24 cellular contexts compared by ENCODE assay signal in the genomic region with DNA sequence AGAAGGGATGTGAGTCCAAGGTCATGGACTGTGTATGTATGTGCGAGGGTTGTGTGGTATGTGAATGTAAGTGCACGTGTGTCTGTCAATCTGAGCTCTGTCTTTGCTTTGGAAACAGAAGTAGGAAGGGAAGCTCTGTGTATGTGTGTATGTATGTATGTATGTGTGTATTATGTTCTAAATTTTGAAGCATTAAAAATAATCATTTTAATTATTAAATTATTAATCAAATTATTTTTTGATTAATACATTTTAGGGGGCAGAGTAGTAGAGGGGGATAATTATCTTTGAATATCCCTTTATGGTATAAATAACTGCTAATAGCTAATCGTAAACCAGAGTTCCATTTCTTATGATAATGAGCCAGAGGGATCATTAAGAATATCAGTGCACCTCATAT. TPM values are rescaled to one million over a fixed set of nuclear protein-coding genes. Genes with fewer than 3 reads are reported as not detected.
DNase-seq lines count a peak whose midpoint lies in the region; ATAC-seq, FAIRE-seq and TF ChIP-seq lines count a peak whose summit lies in the region.
"Had no signal": no experiment of that assay in that cellular context is flagged by ENCODE, and none has a peak within 500 bp of the region (broad histone marks: within the 10 kb centered on the region; RNA-seq: fewer than 3 reads in every experiment).

No MANE protein-coding gene starts in this region.

- in situ Hi-C loops in K562 (cut with MboI), result no loop called here

- peak overlapping the region; percentile 17 for H3K27ac Mint-ChIP-seq in activated T-cell treated with anti-CD3 and anti-CD28 coated beads, Interleukin-2, amount 50 U/mL, for 24 hours
- H3K27ac Mint-ChIP-seq in Caco-2 (ENCODE audit: unreplicated experiment), result peak overlapping the region; percentile 83
- H3K27ac Mint-ChIP-seq in stimulated activated memory B cell treated with anti-CD40 and anti-IgM and Interleukin-4, amounts not matched to agents 10 μg/mL and 1 μg/mL and 100 μg/mL, for 72 hours, result no peak overlapping the region
- no peak overlapping the region for H3K27ac Mint-ChIP-seq in stimulated activated effector memory CD8-positive, alpha-beta T cell treated with anti-CD3 and anti-CD28 coated beads, Interleukin-12 subunit alpha, Interleukin-12 subunit beta, amount 100 ng/mL, for 72 hours
- H3K27ac Mint-ChIP-seq: B cell; CD4-positive, CD25-positive, alpha-beta regulatory T cell; CD8-positive, alpha-beta T cell had no signal

- no peak for DNase-seq in activated T-cell treated with anti-CD3 and anti-CD28 coated beads, Interleukin-2, amount 50 U/mL, for 24 hours
- no peak for DNase-seq in activated T-cell treated with anti-CD3 and anti-CD28 coated beads, Interleukin-2, amount 50 U/mL, for 48 hours
- no peak for DNase-seq in Caco-2
- DNase-seq in K562 (ENCODE audit: extremely low read depth in 1 of 4, low spot score in 3 of 4), result no peak
- no peak for DNase-seq in posterior vena cava (ENCODE audit: low spot score)
- no peak for DNase-seq in activated gamma-delta T cell treated with Interleukin-2 at 50 U/mL for 16 hours
- DNase-seq in stimulated activated effector memory CD8-positive, alpha-beta T cell treated with anti-CD3 and anti-CD28 coated beads, Interleukin-12 subunit alpha, Interleukin-12 subunit beta, amount 100 ng/mL, for 72 hours (ENCODE audit: low spot score in 2 of 2), result no peak
- DNase-seq: CD4-positive, CD25-positive, alpha-beta regulatory T cell; CD8-positive, alpha-beta T cell; DMS53; DMS79 treated with DMSO at 0.1 percent for 48 hours; GF-D8; GM23248; H7; HCEC 1CT had no signal

- CTCF ChIA-PET in Caco-2 (lab: Charles Lee), result interaction anchor here (1.1 kb wide), 1 partner anchor 43 kb away, joined by 3 read pairs; a partner anchor contains a TSS
- CTCF ChIA-PET in K562 (lab: Yijun Ruan, JAX; ENCODE audit: low intra/inter-chr PET ratio), result no interaction called here

- H3K4me3 Mint-ChIP-seq in activated T-cell treated with anti-CD3 and anti-CD28 coated beads, Interleukin-2, amount 50 U/mL, for 24 hours, result no peak overlapping the region
- H3K4me3 Mint-ChIP-seq in Caco-2 (ENCODE audit: unreplicated experiment), result peak overlapping the region; percentile 79
- no peak overlapping the region for H3K4me3 Mint-ChIP-seq in stimulated activated memory B cell treated with anti-CD40 and anti-IgM and Interleukin-4, amounts not matched to agents 10 μg/mL and 1 μg/mL and 100 μg/mL, for 72 hours
- no peak overlapping the region for H3K4me3 Mint-ChIP-seq in stimulated activated effector memory CD8-positive, alpha-beta T cell treated with anti-CD3 and anti-CD28 coated beads, Interleukin-12 subunit alpha, Interleukin-12 subunit beta, amount 100 ng/mL, for 72 hours
- H3K4me3 Mint-ChIP-seq: B cell; CD4-positive, CD25-positive, alpha-beta regulatory T cell; CD8-positive, alpha-beta T cell had no signal

- no peak for TF ChIP-seq POLR2A in K562 (conservative IDR thresholded peaks at IDR 0.05)

- no peak overlapping the region for H3K4me2 ChIP-seq in K562 (ENCODE audit: insufficient read depth, low read length)
- H3K4me2 ChIP-seq: BLaER1 had no signal

- no peaks in the 10 kb centered on the region for H3K27me3 Mint-ChIP-seq in activated T-cell treated with anti-CD3 and anti-CD28 coated beads, Interleukin-2, amount 50 U/mL, for 24 hours
- no peaks in the 10 kb centered on the region for H3K27me3 Mint-ChIP-seq in Caco-2 (ENCODE audit: insufficient read depth, unreplicated experiment)
- no peaks in the 10 kb centered on the region for H3K27me3 Mint-ChIP-seq in stimulated activated memory B cell treated with anti-CD40 and anti-IgM and Interleukin-4, amounts not matched to agents 10 μg/mL and 1 μg/mL and 100 μg/mL, for 72 hours
- H3K27me3 Mint-ChIP-seq: B cell had no signal

- H3K9me3 ChIP-seq in Caco-2 (no peaks in the 10 kb centered on the region), K562 (replicated peaks; ENCODE audit: control insufficient read depth, insufficient read depth, low read depth, low read length) (no peaks in the 10 kb centered on the region)
- H3K9me3 ChIP-seq: BLaER1 had no signal

- peaks cover 27% of the 10 kb centered on the region for H3K4me1 Mint-ChIP-seq in activated T-cell treated with anti-CD3 and anti-CD28 coated beads, Interleukin-2, amount 50 U/mL, for 24 hours (ENCODE audit: low read depth)
- peaks cover 79% of the 10 kb centered on the region for H3K4me1 Mint-ChIP-seq in Caco-2 (ENCODE audit: low read depth, unreplicated experiment)
- H3K4me1 Mint-ChIP-seq in stimulated activated memory B cell treated with anti-CD40 and anti-IgM and Interleukin-4, amounts not matched to agents 10 μg/mL and 1 μg/mL and 100 μg/mL, for 72 hours, result peaks cover 20% of the 10 kb centered on the region
- H3K4me1 Mint-ChIP-seq in stimulated activated effector memory CD8-positive, alpha-beta T cell treated with anti-CD3 and anti-CD28 coated beads, Interleukin-12 subunit alpha, Interleukin-12 subunit beta, amount 100 ng/mL, for 72 hours, result peaks cover 8% of the 10 kb centered on the region

- no peak for FAIRE-seq in K562 (lab: Jason Lieb, UNC)
- FAIRE-seq: A204.1, GM12891, GM18507, H1 had no signal

- H3K9ac ChIP-seq in K562 (ENCODE audit: insufficient read depth in 1 of 2, low read depth in 2 of 2, low read length in 2 of 2), result no peak overlapping the region
- H3K9ac ChIP-seq: BLaER1, GM23248 had no signal

- no peaks in the 10 kb centered on the region for H3K9me3 Mint-ChIP-seq in activated T-cell treated with anti-CD3 and anti-CD28 coated beads, Interleukin-2, amount 50 U/mL, for 24 hours
- H3K9me3 Mint-ChIP-seq in Caco-2 (ENCODE audit: unreplicated experiment), result no peaks in the 10 kb centered on the region
- H3K9me3 Mint-ChIP-seq in stimulated activated memory B cell treated with anti-CD40 and anti-IgM and Interleukin-4, amounts not matched to agents 10 μg/mL and 1 μg/mL and 100 μg/mL, for 72 hours, result peaks cover 6% of the 10 kb centered on the region
- no peaks in the 10 kb centered on the region for H3K9me3 Mint-ChIP-seq in stimulated activated effector memory CD8-positive, alpha-beta T cell treated with anti-CD3 and anti-CD28 coated beads, Interleukin-12 subunit alpha, Interleukin-12 subunit beta, amount 100 ng/mL, for 72 hours

- H3K36me3 ChIP-seq in Caco-2 (ENCODE audit: control insufficient read depth, insufficient read depth, low read length) (no peaks in the 10 kb centered on the region), K562 (ENCODE audit: control insufficient read depth, insufficient read depth, low read length) (peaks cover 6% of the 10 kb centered on the region; the same call in 2 of the 3 replicates)
- H3K36me3 ChIP-seq: BLaER1 had no signal

- H3K4me1 ChIP-seq in Caco-2, result peaks cover 74% of the 10 kb centered on the region
- peaks cover 5 to 10% of the 10 kb centered on the region in 2 experiments; a peak in 3 of 5 replicates for H3K4me1 ChIP-seq in K562 (replicated peaks in 1 of 2; ENCODE audit: control insufficient read depth in 2 of 2, insufficient read depth in 2 of 2, low read length in 2 of 2)
- H3K4me1 ChIP-seq: BLaER1 had no signal

- POLR2A ChIA-PET in Caco-2 (lab: Charles Lee), result no interaction called here
- POLR2A ChIA-PET in K562 (lab: Yijun Ruan, JAX), result no interaction called here

- H3K27me3 ChIP-seq in Caco-2 (replicated peaks; ENCODE audit: control insufficient read depth, insufficient read depth, low read length) (no peaks in the 10 kb centered on the region), K562 (ENCODE audit: control insufficient read depth in 2 of 2, insufficient read depth in 2 of 2, low read length in 2 of 2) (no peaks in the 10 kb centered on the region)
- H3K27me3 ChIP-seq: BLaER1 had no signal

- no peaks in the 10 kb centered on the region for H3K36me3 Mint-ChIP-seq in activated T-cell treated with anti-CD3 and anti-CD28 coated beads, Interleukin-2, amount 50 U/mL, for 24 hours (ENCODE audit: low read depth)
- H3K36me3 Mint-ChIP-seq in Caco-2 (ENCODE audit: insufficient read depth, unreplicated experiment), result peaks cover 41% of the 10 kb centered on the region
- H3K36me3 Mint-ChIP-seq in stimulated activated memory B cell treated with anti-CD40 and anti-IgM and Interleukin-4, amounts not matched to agents 10 μg/mL and 1 μg/mL and 100 μg/mL, for 72 hours, result no peaks in the 10 kb centered on the region
- H3K36me3 Mint-ChIP-seq in stimulated activated effector memory CD8-positive, alpha-beta T cell treated with anti-CD3 and anti-CD28 coated beads, Interleukin-12 subunit alpha, Interleukin-12 subunit beta, amount 100 ng/mL, for 72 hours, result no peaks in the 10 kb centered on the region
- H3K36me3 Mint-ChIP-seq: CD4-positive, CD25-positive, alpha-beta regulatory T cell; CD8-positive, alpha-beta T cell had no signal

- no peak overlapping the region for H2AFZ ChIP-seq in K562 (ENCODE audit: low read depth, low read length)
- H2AFZ ChIP-seq: GM23248 had no signal

- no peaks in the 10 kb centered on the region for H3K9me1 ChIP-seq in K562 (ENCODE audit: control insufficient read depth, insufficient read depth, low read length)

- no TSS peak for BruUV-seq in Caco-2 (replicated peaks; lab: Mats Ljungman, UMichigan)
- BruUV-seq in K562 (replicated peaks; lab: Mats Ljungman, UMichigan), result no TSS peak

- ATAC-seq in K562, result no peak
- ATAC-seq in stimulated activated memory B cell treated with anti-CD40 and anti-IgM and Interleukin-4, amounts not matched to agents 10 μg/mL and 1 μg/mL and 100 μg/mL, for 72 hours, result peak; percentile 7
- ATAC-seq in stimulated activated effector memory CD8-positive, alpha-beta T cell treated with anti-CD3 and anti-CD28 coated beads, Interleukin-12 subunit alpha, Interleukin-12 subunit beta, amount 100 ng/mL, for 72 hours, result no peak
- ATAC-seq: CD8-positive, alpha-beta T cell had no signal

- WGBS in K562 (ENCODE audit: insufficient coverage, low coverage, missing lambda C conversion rate), result 73% methylated on average over 3 of the region's 3 CpGs

- H3K79me2 ChIP-seq in K562 (ENCODE audit: control insufficient read depth, insufficient read depth, low read length), result no peaks in the 10 kb centered on the region

- H3K27ac ChIP-seq in K562 (ENCODE audit: extremely low read depth, low read depth, low read length), result no peak overlapping the region
- H3K27ac ChIP-seq: 22Rv1, BLaER1, C4-2B, GM23248 had no signal

- no peak for TF ChIP-seq CTCF in Caco-2 (IDR thresholded peaks at IDR 0.05; ENCODE audit: insufficient read depth in 1 of 2, low read depth in 1 of 2, low read length in 1 of 2, severe bottlenecking in 1 of 2, unreplicated experiment in 1 of 2)
- no peak for TF ChIP-seq CTCF in K562 (IDR thresholded peaks at IDR 0.05 in 2 of 3, conservative IDR thresholded peaks at IDR 0.05 in 1 of 3; ENCODE audit: insufficient read depth in 2 of 3, low read depth in 1 of 3, low read length in 3 of 3)

- H4K20me1 ChIP-seq in K562 (replicated peaks; ENCODE audit: control insufficient read depth, insufficient read depth, low read length), result no peaks in the 10 kb centered on the region
- H4K20me1 ChIP-seq: BLaER1 had no signal

- no peak for TF ChIP-seq EP300 in K562 (IDR thresholded peaks at IDR 0.05; ENCODE audit: low read length)

- intact Hi-C loops in Caco-2 (cut with micrococcal nuclease; ENCODE audit: unreplicated experiment), result loop anchor here (2.0 to 5.0 kb wide), 4 partner anchors 27 to 372 kb away; no protein-coding TSS in a partner anchor
- intact Hi-C loops in K562 (cut with micrococcal nuclease), result loop anchor here (2.0 to 5.0 kb wide), 2 partner anchors 69 to 207 kb away; no protein-coding TSS in a partner anchor
- intact Hi-C loops in posterior vena cava (cut with DNase I), result no loop called here

- no peak for TF ChIP-seq RAD21 in K562 (CRISPR knock-in tag; conservative IDR thresholded peaks at IDR 0.05 in 1 of 2, IDR thresholded peaks at IDR 0.05 in 1 of 2)

- no peak overlapping the region for H3K4me3 ChIP-seq in Caco-2 (ENCODE audit: low read depth, low read length)
- H3K4me3 ChIP-seq in K562, result no peak overlapping the region
- H3K4me3 ChIP-seq: BLaER1, GM23248 had no signal

RNA-seq across cellular contexts. Expression of a gene that starts 42.8 kb away (rescaled TPM):
- total RNA-seq in Caco-2 (2022), result 102 and 106 TPM in 2 replicates
- 1.8 and 7.8 TPM in 2 replicates for total RNA-seq in K562 (2011; cell fraction: chromatin; rRNA removed; ENCODE audit: low replicate concordance)
- 1.3 and 2.1 TPM in 2 replicates for total RNA-seq in K562 (2011; cell fraction: nucleolus; rRNA removed)
- total RNA-seq in K562 (2011; cell fraction: nucleoplasm; rRNA removed), result 5.4 and 8.2 TPM in 2 replicates
- total RNA-seq in K562 (2014; rRNA removed), result 7.3 and 8.0 TPM in 2 replicates
- total RNA-seq in K562 (2014; rRNA removed; fragmentation: Illumina TruSeq; extraction: Trizol), result 12.1 and 13.6 TPM in 2 replicates
- 9.1 and 10.2 TPM in 2 replicates for total RNA-seq in K562 (2015; rRNA removed; fragmentation: Illumina TruSeq; extraction: Trizol)
- 9.9 and 10.8 TPM in 2 replicates for total RNA-seq in K562 (2021)
- polyA plus RNA-seq in K562 (2011; rRNA removed), result 2.9 and 5.5 TPM in 2 replicates
- polyA plus RNA-seq in K562 (2011; cell fraction: cytosol; rRNA removed), result 1.2 and 1.8 TPM in 2 replicates
- polyA plus RNA-seq in K562 (2011; cell fraction: nucleus; rRNA removed), result 1.8 and 1.9 TPM in 2 replicates
- 4.4 and 6.3 TPM in 2 replicates for polyA plus RNA-seq in K562 (2012)
- 8.3 and 10.5 TPM in 2 replicates for polyA plus RNA-seq in K562 (2014; fragmentation: Illumina TruSeq; extraction: Trizol)
- 1 to 10 TPM; 4.4 to 5.0 TPM for polyA plus RNA-seq in K562 (2014; fragmentation: Nextera tagmentation; extraction: Ambion mirVana)
- polyA plus RNA-seq in K562 (2014; rRNA removed), result 6.5 and 8.6 TPM in 2 replicates
- 3.8 and 5.6 TPM in 2 replicates for polyA minus RNA-seq in K562 (2011; rRNA and poly(A)+ RNA removed)
- polyA minus RNA-seq in K562 (2011; cell fraction: cytosol; rRNA and poly(A)+ RNA removed), result 1.7 and 3.1 TPM in 2 replicates
- polyA minus RNA-seq in K562 (2011; cell fraction: nucleus; rRNA and poly(A)+ RNA removed), result 1.8 and 2.7 TPM in 2 replicates
- 10 to 100 TPM; 14.0 to 15.0 TPM for total RNA-seq in posterior vena cava
- total RNA-seq: B cell had no signal

Comparison
In these comparisons a context has a peak if more than half of its experiments do, and no peak if none do; other contexts are left out.
1. H3K27ac Mint-ChIP-seq: peak in activated T-cell treated with anti-CD3 and anti-CD28 coated beads, Interleukin-2, amount 50 U/mL, for 24 hours (single experiment) and Caco-2 (single experiment); none in stimulated activated memory B cell treated with anti-CD40 and anti-IgM and Interleukin-4, amounts not matched to agents 10 μg/mL and 1 μg/mL and 100 μg/mL, for 72 hours (single experiment) and stimulated activated effector memory CD8-positive, alpha-beta T cell treated with anti-CD3 and anti-CD28 coated beads, Interleukin-12 subunit alpha, Interleukin-12 subunit beta, amount 100 ng/mL, for 72 hours (single experiment).
2. intact Hi-C loops: an anchor here in Caco-2 (2.0 to 5.0 kb wide) and K562 (2.0 to 5.0 kb wide); none called in posterior vena cava.